Comparison of ENCODE assay signal across 1 cellular context in genomic region chr1:84476225-84476624, GRCh38.
TF ChIP-seq lines count a peak whose summit lies in the region.

No MANE protein-coding gene starts in this region.

TF ChIP-seq in HEK293, 187 proteins besides CTCF, POLR2A, EP300 and RAD21 (continued from another document and continues in another):
- TF ChIP-seq, protein P1, sequence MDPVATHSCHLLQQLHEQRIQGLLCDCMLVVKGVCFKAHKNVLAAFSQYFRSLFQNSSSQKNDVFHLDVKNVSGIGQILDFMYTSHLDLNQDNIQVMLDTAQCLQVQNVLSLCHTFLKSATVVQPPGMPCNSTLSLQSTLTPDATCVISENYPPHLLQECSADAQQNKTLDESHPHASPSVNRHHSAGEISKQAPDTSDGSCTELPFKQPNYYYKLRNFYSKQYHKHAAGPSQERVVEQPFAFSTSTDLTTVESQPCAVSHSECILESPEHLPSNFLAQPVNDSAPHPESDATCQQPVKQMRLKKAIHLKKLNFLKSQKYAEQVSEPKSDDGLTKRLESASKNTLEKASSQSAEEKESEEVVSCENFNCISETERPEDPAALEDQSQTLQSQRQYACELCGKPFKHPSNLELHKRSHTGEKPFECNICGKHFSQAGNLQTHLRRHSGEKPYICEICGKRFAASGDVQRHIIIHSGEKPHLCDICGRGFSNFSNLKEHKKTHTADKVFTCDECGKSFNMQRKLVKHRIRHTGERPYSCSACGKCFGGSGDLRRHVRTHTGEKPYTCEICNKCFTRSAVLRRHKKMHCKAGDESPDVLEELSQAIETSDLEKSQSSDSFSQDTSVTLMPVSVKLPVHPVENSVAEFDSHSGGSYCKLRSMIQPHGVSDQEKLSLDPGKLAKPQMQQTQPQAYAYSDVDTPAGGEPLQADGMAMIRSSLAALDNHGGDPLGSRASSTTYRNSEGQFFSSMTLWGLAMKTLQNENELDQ (tag by site-specific recombination; IDR thresholded peaks at IDR 0.05; ENCODE audit: low read depth), result no peak
- peak; percentile 79 for TF ChIP-seq ZNF433 (tag by site-specific recombination; IDR thresholded peaks at IDR 0.05; ENCODE audit: low read depth)
- TF ChIP-seq ZNF623 (tag by site-specific recombination; IDR thresholded peaks at IDR 0.05), result peak; percentile 76
- TF ChIP-seq, protein P2, sequence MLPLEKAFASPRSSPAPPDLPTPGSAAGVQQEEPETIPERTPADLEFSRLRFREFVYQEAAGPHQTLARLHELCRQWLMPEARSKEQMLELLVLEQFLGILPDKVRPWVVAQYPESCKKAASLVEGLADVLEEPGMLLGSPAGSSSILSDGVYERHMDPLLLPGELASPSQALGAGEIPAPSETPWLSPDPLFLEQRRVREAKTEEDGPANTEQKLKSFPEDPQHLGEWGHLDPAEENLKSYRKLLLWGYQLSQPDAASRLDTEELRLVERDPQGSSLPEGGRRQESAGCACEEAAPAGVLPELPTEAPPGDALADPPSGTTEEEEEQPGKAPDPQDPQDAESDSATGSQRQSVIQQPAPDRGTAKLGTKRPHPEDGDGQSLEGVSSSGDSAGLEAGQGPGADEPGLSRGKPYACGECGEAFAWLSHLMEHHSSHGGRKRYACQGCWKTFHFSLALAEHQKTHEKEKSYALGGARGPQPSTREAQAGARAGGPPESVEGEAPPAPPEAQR (tag by site-specific recombination; IDR thresholded peaks at IDR 0.05), result no peak
- TF ChIP-seq, protein P3, sequence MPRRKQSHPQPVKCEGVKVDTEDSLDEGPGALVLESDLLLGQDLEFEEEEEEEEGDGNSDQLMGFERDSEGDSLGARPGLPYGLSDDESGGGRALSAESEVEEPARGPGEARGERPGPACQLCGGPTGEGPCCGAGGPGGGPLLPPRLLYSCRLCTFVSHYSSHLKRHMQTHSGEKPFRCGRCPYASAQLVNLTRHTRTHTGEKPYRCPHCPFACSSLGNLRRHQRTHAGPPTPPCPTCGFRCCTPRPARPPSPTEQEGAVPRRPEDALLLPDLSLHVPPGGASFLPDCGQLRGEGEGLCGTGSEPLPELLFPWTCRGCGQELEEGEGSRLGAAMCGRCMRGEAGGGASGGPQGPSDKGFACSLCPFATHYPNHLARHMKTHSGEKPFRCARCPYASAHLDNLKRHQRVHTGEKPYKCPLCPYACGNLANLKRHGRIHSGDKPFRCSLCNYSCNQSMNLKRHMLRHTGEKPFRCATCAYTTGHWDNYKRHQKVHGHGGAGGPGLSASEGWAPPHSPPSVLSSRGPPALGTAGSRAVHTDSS (tag by site-specific recombination; IDR thresholded peaks at IDR 0.05), result no peak
- TF ChIP-seq ZNF549 (tag by site-specific recombination; IDR thresholded peaks at IDR 0.05), result no peak
- peak; percentile 15; the same call in 1 of the 2 replicates for TF ChIP-seq ZNF341 (tag by site-specific recombination; IDR thresholded peaks at IDR 0.05; ENCODE audit: low read depth)
- peak; percentile 47; the same call in 1 of the 2 replicates for TF ChIP-seq ZNF560 (tag by site-specific recombination; IDR thresholded peaks at IDR 0.05; ENCODE audit: borderline replicate concordance)
- 0 out of 2 replicates have a peak, but pooled peaks have one; percentile 41 for TF ChIP-seq AEBP2 (tag by site-specific recombination; IDR thresholded peaks at IDR 0.05; ENCODE audit: borderline replicate concordance)
- no peak for TF ChIP-seq ZNF610 (tag by site-specific recombination; IDR thresholded peaks at IDR 0.05; ENCODE audit: borderline replicate concordance)
- TF ChIP-seq EGR2 (tag by site-specific recombination; IDR thresholded peaks at IDR 0.05; ENCODE audit: low read depth), result no peak
- no peak for TF ChIP-seq KLF9 (tag by site-specific recombination; IDR thresholded peaks at IDR 0.05; ENCODE audit: low read depth)
- TF ChIP-seq ZNF600 (tag by site-specific recombination; IDR thresholded peaks at IDR 0.05), result no peak
- TF ChIP-seq ZNF548 (tag by site-specific recombination; IDR thresholded peaks at IDR 0.05), result no peak
- no peak for TF ChIP-seq YY1 (tag by site-specific recombination; IDR thresholded peaks at IDR 0.05)
- TF ChIP-seq ZNF639 (tag by site-specific recombination; IDR thresholded peaks at IDR 0.05), result 0 out of 2 replicates have a peak, but pooled peaks have one; percentile 31
- no peak for TF ChIP-seq ZBTB10 (tag by site-specific recombination; IDR thresholded peaks at IDR 0.05)
- TF ChIP-seq ZNF202 (tag by site-specific recombination; IDR thresholded peaks at IDR 0.05; ENCODE audit: borderline replicate concordance), result no peak
- TF ChIP-seq ZNF37A (tag by site-specific recombination; IDR thresholded peaks at IDR 0.05), result no peak
- no peak for TF ChIP-seq ZBTB17 (tag by site-specific recombination; IDR thresholded peaks at IDR 0.05)
- TF ChIP-seq ZNF16 (tag by site-specific recombination; IDR thresholded peaks at IDR 0.05; ENCODE audit: low read depth), result no peak
- TF ChIP-seq ZNF777 (tag by site-specific recombination; IDR thresholded peaks at IDR 0.05; ENCODE audit: borderline replicate concordance), result no peak
- TF ChIP-seq ZNF24 (tag by site-specific recombination; IDR thresholded peaks at IDR 0.05), result no peak
- TF ChIP-seq ATF2 (tag by site-specific recombination; IDR thresholded peaks at IDR 0.05; ENCODE audit: low read depth), result no peak
- TF ChIP-seq SP7 (tag by site-specific recombination; IDR thresholded peaks at IDR 0.05), result no peak
- TF ChIP-seq BCL6B (tag by site-specific recombination; IDR thresholded peaks at IDR 0.05), result no peak
- TF ChIP-seq ZNF404 (tag by site-specific recombination; IDR thresholded peaks at IDR 0.05), result peak; percentile 60; the same call in 1 of the 2 replicates
- no peak for TF ChIP-seq ZIC2 (tag by site-specific recombination; IDR thresholded peaks at IDR 0.05)
- TF ChIP-seq ZSCAN30 (tag by site-specific recombination; IDR thresholded peaks at IDR 0.05), result no peak
- TF ChIP-seq ZNF664 (tag by site-specific recombination; IDR thresholded peaks at IDR 0.05), result peak; percentile 56; the same call in 1 of the 2 replicates
- no peak for TF ChIP-seq ZNF324 (tag by site-specific recombination; IDR thresholded peaks at IDR 0.05)
- TF ChIP-seq ZNF292 (tag by site-specific recombination; IDR thresholded peaks at IDR 0.05; ENCODE audit: borderline replicate concordance, low read depth), result 0 out of 2 replicates have a peak, but pooled peaks have one; percentile 32
- TF ChIP-seq ZNF426 (tag by site-specific recombination; IDR thresholded peaks at IDR 0.05), result peak; percentile 94
- TF ChIP-seq ZEB2 (tag by site-specific recombination; IDR thresholded peaks at IDR 0.05), result no peak
- TF ChIP-seq ZNF624 (tag by site-specific recombination; IDR thresholded peaks at IDR 0.05), result no peak
- TF ChIP-seq, protein P4, sequence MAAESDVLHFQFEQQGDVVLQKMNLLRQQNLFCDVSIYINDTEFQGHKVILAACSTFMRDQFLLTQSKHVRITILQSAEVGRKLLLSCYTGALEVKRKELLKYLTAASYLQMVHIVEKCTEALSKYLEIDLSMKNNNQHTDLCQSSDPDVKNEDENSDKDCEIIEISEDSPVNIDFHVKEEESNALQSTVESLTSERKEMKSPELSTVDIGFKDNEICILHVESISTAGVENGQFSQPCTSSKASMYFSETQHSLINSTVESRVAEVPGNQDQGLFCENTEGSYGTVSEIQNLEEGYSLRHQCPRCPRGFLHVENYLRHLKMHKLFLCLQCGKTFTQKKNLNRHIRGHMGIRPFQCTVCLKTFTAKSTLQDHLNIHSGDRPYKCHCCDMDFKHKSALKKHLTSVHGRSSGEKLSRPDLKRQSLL (tag by site-specific recombination; IDR thresholded peaks at IDR 0.05), result no peak
- TF ChIP-seq, protein P5, sequence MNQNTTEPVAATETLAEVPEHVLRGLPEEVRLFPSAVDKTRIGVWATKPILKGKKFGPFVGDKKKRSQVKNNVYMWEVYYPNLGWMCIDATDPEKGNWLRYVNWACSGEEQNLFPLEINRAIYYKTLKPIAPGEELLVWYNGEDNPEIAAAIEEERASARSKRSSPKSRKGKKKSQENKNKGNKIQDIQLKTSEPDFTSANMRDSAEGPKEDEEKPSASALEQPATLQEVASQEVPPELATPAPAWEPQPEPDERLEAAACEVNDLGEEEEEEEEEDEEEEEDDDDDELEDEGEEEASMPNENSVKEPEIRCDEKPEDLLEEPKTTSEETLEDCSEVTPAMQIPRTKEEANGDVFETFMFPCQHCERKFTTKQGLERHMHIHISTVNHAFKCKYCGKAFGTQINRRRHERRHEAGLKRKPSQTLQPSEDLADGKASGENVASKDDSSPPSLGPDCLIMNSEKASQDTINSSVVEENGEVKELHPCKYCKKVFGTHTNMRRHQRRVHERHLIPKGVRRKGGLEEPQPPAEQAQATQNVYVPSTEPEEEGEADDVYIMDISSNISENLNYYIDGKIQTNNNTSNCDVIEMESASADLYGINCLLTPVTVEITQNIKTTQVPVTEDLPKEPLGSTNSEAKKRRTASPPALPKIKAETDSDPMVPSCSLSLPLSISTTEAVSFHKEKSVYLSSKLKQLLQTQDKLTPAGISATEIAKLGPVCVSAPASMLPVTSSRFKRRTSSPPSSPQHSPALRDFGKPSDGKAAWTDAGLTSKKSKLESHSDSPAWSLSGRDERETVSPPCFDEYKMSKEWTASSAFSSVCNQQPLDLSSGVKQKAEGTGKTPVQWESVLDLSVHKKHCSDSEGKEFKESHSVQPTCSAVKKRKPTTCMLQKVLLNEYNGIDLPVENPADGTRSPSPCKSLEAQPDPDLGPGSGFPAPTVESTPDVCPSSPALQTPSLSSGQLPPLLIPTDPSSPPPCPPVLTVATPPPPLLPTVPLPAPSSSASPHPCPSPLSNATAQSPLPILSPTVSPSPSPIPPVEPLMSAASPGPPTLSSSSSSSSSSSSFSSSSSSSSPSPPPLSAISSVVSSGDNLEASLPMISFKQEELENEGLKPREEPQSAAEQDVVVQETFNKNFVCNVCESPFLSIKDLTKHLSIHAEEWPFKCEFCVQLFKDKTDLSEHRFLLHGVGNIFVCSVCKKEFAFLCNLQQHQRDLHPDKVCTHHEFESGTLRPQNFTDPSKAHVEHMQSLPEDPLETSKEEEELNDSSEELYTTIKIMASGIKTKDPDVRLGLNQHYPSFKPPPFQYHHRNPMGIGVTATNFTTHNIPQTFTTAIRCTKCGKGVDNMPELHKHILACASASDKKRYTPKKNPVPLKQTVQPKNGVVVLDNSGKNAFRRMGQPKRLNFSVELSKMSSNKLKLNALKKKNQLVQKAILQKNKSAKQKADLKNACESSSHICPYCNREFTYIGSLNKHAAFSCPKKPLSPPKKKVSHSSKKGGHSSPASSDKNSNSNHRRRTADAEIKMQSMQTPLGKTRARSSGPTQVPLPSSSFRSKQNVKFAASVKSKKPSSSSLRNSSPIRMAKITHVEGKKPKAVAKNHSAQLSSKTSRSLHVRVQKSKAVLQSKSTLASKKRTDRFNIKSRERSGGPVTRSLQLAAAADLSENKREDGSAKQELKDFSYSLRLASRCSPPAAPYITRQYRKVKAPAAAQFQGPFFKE (tag by site-specific recombination; IDR thresholded peaks at IDR 0.05; ENCODE audit: borderline replicate concordance), result no peak
